In the genomic region with DNA sequence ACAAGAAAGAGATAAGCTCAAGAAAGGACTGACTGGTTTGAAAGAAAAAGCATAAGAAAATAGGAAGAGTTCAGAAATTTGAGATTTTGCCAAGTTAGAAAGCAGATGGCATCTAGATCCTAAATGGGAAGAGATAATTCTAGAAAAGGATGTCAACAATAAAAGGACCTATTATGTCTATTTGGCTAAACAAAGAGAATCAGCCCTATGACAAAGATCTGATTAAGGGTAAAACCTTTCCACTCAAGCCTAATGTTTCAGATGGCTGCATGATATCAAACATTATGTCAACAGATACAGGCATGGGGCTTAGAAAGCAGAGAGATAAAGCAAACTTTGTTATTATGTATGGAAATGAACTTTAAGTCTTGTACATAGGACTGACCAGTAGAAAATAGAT, we compare ENCODE assay signal across 16 cellular contexts.
DNase-seq lines count a peak whose midpoint lies in the region; FAIRE-seq and TF ChIP-seq lines count a peak whose summit lies in the region.
"Had no signal": no experiment of that assay in that cellular context is flagged by ENCODE, and none has a peak within 500 bp of the region (broad histone marks: within the 10 kb centered on the region; RNA-seq: fewer than 3 reads in every experiment).

No MANE protein-coding gene starts in this region.

- no peak overlapping the region for H3K4me3 ChIP-seq in SK-N-SH (ENCODE audit: low read depth in 2 of 2, low read length in 1 of 2)
- no peak overlapping the region for H3K4me3 ChIP-seq in HAP-1
- H3K4me3 ChIP-seq: BLaER1 treated with 17β-estradiol and CSF1 and Interleukin-3, amounts not matched to agents 10 nM and 100 nM; GM23248 had no signal

- TF ChIP-seq EP300 in SK-N-SH (IDR thresholded peaks at IDR 0.05; ENCODE audit: borderline replicate concordance in 1 of 2, low read depth in 1 of 2, low read length in 1 of 2) = 0 out of 4 replicates have a peak, but pooled peaks of 1 of the 2 experiments have one; percentile 13

- H3K27ac ChIP-seq in SK-N-SH (ENCODE audit: low read depth in 2 of 2, low read length in 1 of 2) = peak overlapping the region in 1 of 2 experiments; percentile 47; a peak in 1 of 4 replicates
- H3K27ac ChIP-seq: BLaER1 treated with 17β-estradiol and CSF1 and Interleukin-3, amounts not matched to agents 10 nM and 100 nM; GM23248 had no signal

- in situ Hi-C loops in HAP-1 (cut with MboI; ENCODE audit: low sequenced_read_pairs) = no loop called here

- CTCF ChIA-PET in SK-N-SH (lab: Yijun Ruan, JAX) = no interaction called here

- no peak overlapping the region for H2AFZ ChIP-seq in SK-N-SH (ENCODE audit: low read depth)
- H2AFZ ChIP-seq: GM23248 had no signal

- H3K27me3 ChIP-seq in SK-N-SH (ENCODE audit: insufficient read depth) (no peaks in the 10 kb centered on the region), HAP-1 (ENCODE audit: low read depth) (no peaks in the 10 kb centered on the region)
- H3K27me3 ChIP-seq: BLaER1 treated with 17β-estradiol and CSF1 and Interleukin-3, amounts not matched to agents 10 nM and 100 nM had no signal

- TF ChIP-seq RAD21 in SK-N-SH (IDR thresholded peaks at IDR 0.05; ENCODE audit: low read length) = no peak

- FAIRE-seq in islet of Langerhans (lab: Jason Lieb, UNC) = peak; percentile 27
- FAIRE-seq: D721Med, G401.6, GM12891, HepG2 had no signal

- H3K9ac ChIP-seq in SK-N-SH = no peak overlapping the region
- H3K9ac ChIP-seq: BLaER1 treated with 17β-estradiol and CSF1 and Interleukin-3, amounts not matched to agents 10 nM and 100 nM; GM23248 had no signal

- no peaks in the 10 kb centered on the region for H3K79me2 ChIP-seq in SK-N-SH (ENCODE audit: insufficient read depth)

- H3K4me1 ChIP-seq in SK-N-SH (ENCODE audit: control insufficient read depth in 1 of 2, insufficient read depth in 2 of 2, low read depth in 1 of 2, low read length in 1 of 2) (peaks cover 4 to 7% of the 10 kb centered on the region in 2 experiments; a peak in 3 of 4 replicates), HAP-1 (no peaks in the 10 kb centered on the region; the same call in 1 of the 2 replicates)
- H3K4me1 ChIP-seq: BLaER1 treated with 17β-estradiol and CSF1 and Interleukin-3, amounts not matched to agents 10 nM and 100 nM; Caco-2 had no signal

- H3K9me3 ChIP-seq in SK-N-SH (no peaks in the 10 kb centered on the region), HAP-1 (no peaks in the 10 kb centered on the region)
- H3K9me3 ChIP-seq: Caco-2 had no signal

- no peak for TF ChIP-seq CTCF in SK-N-SH (IDR thresholded peaks at IDR 0.05)

- no peaks in the 10 kb centered on the region for H4K20me1 ChIP-seq in SK-N-SH (ENCODE audit: insufficient read depth)
- H4K20me1 ChIP-seq: BLaER1 treated with 17β-estradiol and CSF1 and Interleukin-3, amounts not matched to agents 10 nM and 100 nM had no signal

- POLR2A ChIA-PET in SK-N-SH (lab: Yijun Ruan, JAX) = no interaction called here

- DNase-seq in NCI-H510A treated with DMSO at 0.1 percent for 48 hours (lab: John Stamatoyannopoulos, UW) (peak; percentile 35), NCI-H510A (lab: John Stamatoyannopoulos, UW) (no peak), COR-L47 (lab: John Stamatoyannopoulos, UW) (peak; percentile 4), SK-N-SH (no peak), HAP-1 (ENCODE audit: low spot score in 2 of 2) (no peak)
- no peak for DNase-seq in effector CD4-positive, alpha-beta T cell
- DNase-seq: Caco-2; CD8-positive, alpha-beta T cell; GM23248; HFFc6 had no signal

- H3F3A ChIP-seq in SK-N-SH (replicated peaks; ENCODE audit: insufficient read depth) = no peaks in the 10 kb centered on the region

- H3K36me3 ChIP-seq in SK-N-SH (replicated peaks in 1 of 2; ENCODE audit: control insufficient read depth in 1 of 2, insufficient read depth in 2 of 2, low read length in 1 of 2) (no peaks in the 10 kb centered on the region), HAP-1 (replicated peaks) (no peaks in the 10 kb centered on the region)
- H3K36me3 ChIP-seq: BLaER1 treated with 17β-estradiol and CSF1 and Interleukin-3, amounts not matched to agents 10 nM and 100 nM had no signal

- H3K9me2 ChIP-seq in SK-N-SH = no peaks in the 10 kb centered on the region

- no peak overlapping the region for H3K4me2 ChIP-seq in SK-N-SH
- H3K4me2 ChIP-seq: BLaER1 treated with 17β-estradiol and CSF1 and Interleukin-3, amounts not matched to agents 10 nM and 100 nM had no signal

TF ChIP-seq in SK-N-SH, 30 proteins besides CTCF, POLR2A, EP300 and RAD21:
- TF ChIP-seq, protein P1, sequence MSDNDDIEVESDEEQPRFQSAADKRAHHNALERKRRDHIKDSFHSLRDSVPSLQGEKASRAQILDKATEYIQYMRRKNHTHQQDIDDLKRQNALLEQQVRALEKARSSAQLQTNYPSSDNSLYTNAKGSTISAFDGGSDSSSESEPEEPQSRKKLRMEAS (IDR thresholded peaks at IDR 0.05; ENCODE audit: low read depth) = no peak
- TF ChIP-seq GATA2 (CRISPR knock-in tag; IDR thresholded peaks at IDR 0.05) = peak; percentile 25; the same call in 1 of the 2 replicates
- TF ChIP-seq, protein P2, sequence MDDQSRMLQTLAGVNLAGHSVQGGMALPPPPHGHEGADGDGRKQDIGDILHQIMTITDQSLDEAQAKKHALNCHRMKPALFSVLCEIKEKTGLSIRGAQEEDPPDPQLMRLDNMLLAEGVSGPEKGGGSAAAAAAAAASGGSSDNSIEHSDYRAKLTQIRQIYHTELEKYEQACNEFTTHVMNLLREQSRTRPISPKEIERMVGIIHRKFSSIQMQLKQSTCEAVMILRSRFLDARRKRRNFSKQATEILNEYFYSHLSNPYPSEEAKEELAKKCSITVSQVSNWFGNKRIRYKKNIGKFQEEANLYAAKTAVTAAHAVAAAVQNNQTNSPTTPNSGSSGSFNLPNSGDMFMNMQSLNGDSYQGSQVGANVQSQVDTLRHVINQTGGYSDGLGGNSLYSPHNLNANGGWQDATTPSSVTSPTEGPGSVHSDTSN (IDR thresholded peaks at IDR 0.05) = peak; percentile 40; the same call in 1 of the 2 replicates
- peak; percentile 21; the same call in 1 of the 2 replicates for TF ChIP-seq RCOR1 (IDR thresholded peaks at IDR 0.05; ENCODE audit: low read length)
- peak; percentile 54 for TF ChIP-seq TCF12 (IDR thresholded peaks at IDR 0.05)
- peak; percentile 21; the same call in 1 of the 2 replicates for TF ChIP-seq JUND (IDR thresholded peaks at IDR 0.05)

Comparison
In these comparisons a context has a peak if more than half of its experiments do, and no peak if none do; other contexts are left out.
1. DNase-seq: peak in NCI-H510A treated with DMSO at 0.1 percent for 48 hours (single experiment) and COR-L47 (single experiment); none in NCI-H510A (single experiment), SK-N-SH (single experiment), HAP-1 (0 of 2) and effector CD4-positive, alpha-beta T cell (single experiment).